26 cellular contexts compared by ENCODE assay signal in genomic region chr7:74057987-74058386, GRCh38. TPM values are rescaled to one million over a fixed set of nuclear protein-coding genes. Genes with fewer than 3 reads are reported as not detected.
"Had no signal": no experiment of that assay in that cellular context is flagged by ENCODE, and none has a peak within 500 bp of the region (broad histone marks: within the 10 kb centered on the region; RNA-seq: fewer than 3 reads in every experiment).

No MANE protein-coding gene starts in this region.

- H3K9me3 Mint-ChIP-seq: activated CD4-positive, alpha-beta memory T cell treated with anti-CD3 and anti-CD28 coated beads, Interleukin-2, amount 10 ng/mL, durations not matched to agents 7 days and 5 days; activated CD4-positive, alpha-beta T cell treated with anti-CD3 and anti-CD28 coated beads, Interleukin-2, amount 10 ng/mL, durations not matched to agents 7 days and 5 days; activated T-cell treated with anti-CD3 and anti-CD28 coated beads, Interleukin-2, amount 50 U/mL, for 4 hours; activated T-helper 17 cell treated with anti-CD3 and anti-CD28 coated beads, Interleukin-2, amount 50 U/mL, for 72 hours; natural killer cell treated with Interleukin-12 subunit alpha and Interleukin-12 subunit beta and Interleukin-15 and Interleukin-18, amount 100 ng/mL, for 72 hours; stimulated activated naive B cell treated with anti-CD40 and anti-IgM and Interleukin-4, amounts not matched to agents 10 μg/mL and 1 μg/mL and 100 μg/mL, for 72 hours; WTC11 had no signal

- H3K4me1 Mint-ChIP-seq: activated T-helper 17 cell treated with anti-CD3 and anti-CD28 coated beads, Interleukin-2, amount 50 U/mL, for 72 hours; WTC11 had no signal

- ATAC-seq: activated T-cell treated with anti-CD3 and anti-CD28 coated beads, Interleukin-2, amount 50 U/mL, for 4 hours; activated T-helper 17 cell treated with anti-CD3 and anti-CD28 coated beads, Interleukin-2, amount 50 U/mL, for 72 hours; gastroesophageal sphincter; left cardiac atrium; left ventricle myocardium superior; mucosa of descending colon; natural killer cell treated with Interleukin-12 subunit alpha and Interleukin-12 subunit beta and Interleukin-15 and Interleukin-18, amount 100 ng/mL, for 72 hours; stimulated activated naive B cell treated with anti-CD40 and anti-IgM and Interleukin-4, amounts not matched to agents 10 μg/mL and 1 μg/mL and 100 μg/mL, for 72 hours; WTC11 had no signal

- DNase-seq: activated CD4-positive, alpha-beta memory T cell treated with anti-CD3 and anti-CD28 coated beads, Interleukin-2, amount 10 ng/mL, durations not matched to agents 7 days and 5 days; activated CD4-positive, alpha-beta T cell treated with anti-CD3 and anti-CD28 coated beads for 1 hour; activated CD4-positive, alpha-beta T cell treated with anti-CD3 and anti-CD28 coated beads, Interleukin-2, amount 10 ng/mL, durations not matched to agents 7 days and 5 days; activated gamma-delta T cell treated with Interleukin-2 at 50 U/mL for 16 hours; activated naive CD4-positive, alpha-beta T cell treated with anti-CD3 and anti-CD28 coated beads, Interleukin-2, amount 50 U/mL, for 16 hours; activated T-cell treated with anti-CD3 and anti-CD28 coated beads, Interleukin-2, amount 50 U/mL, for 4 hours; amniotic stem cell; caudate nucleus; dorsolateral prefrontal cortex; effector memory CD4-positive, alpha-beta T cell; erythroblast; left cardiac atrium; left ventricle myocardium superior; stimulated activated CD4-positive, alpha-beta T cell treated with anti-CD3 and anti-CD28 coated beads, Interleukin-1b, Interleukin-23, amount 100 ng/mL, for 48 hours; stimulated activated CD4-positive, alpha-beta T cell treated with anti-CD3 and anti-CD28 coated beads, Interleukin-4, amount 100 ng/mL, for 4 hours; stimulated activated CD8-positive, alpha-beta memory T cell treated with anti-CD3 and anti-CD28 coated beads, Interleukin-4, amount 100 ng/mL, for 48 hours; stimulated activated naive B cell treated with anti-CD40 and anti-IgM and Interleukin-4, amounts not matched to agents 10 μg/mL and 1 μg/mL and 100 μg/mL, for 72 hours; T-helper 2 cell; trophoblast cell had no signal

- H3K27ac Mint-ChIP-seq: activated CD4-positive, alpha-beta memory T cell treated with anti-CD3 and anti-CD28 coated beads, Interleukin-2, amount 10 ng/mL, durations not matched to agents 7 days and 5 days; activated CD4-positive, alpha-beta T cell treated with anti-CD3 and anti-CD28 coated beads, Interleukin-2, amount 10 ng/mL, durations not matched to agents 7 days and 5 days; activated T-helper 17 cell treated with anti-CD3 and anti-CD28 coated beads, Interleukin-2, amount 50 U/mL, for 72 hours; stimulated activated naive B cell treated with anti-CD40 and anti-IgM and Interleukin-4, amounts not matched to agents 10 μg/mL and 1 μg/mL and 100 μg/mL, for 72 hours; WTC11 had no signal

- H3K36me3 Mint-ChIP-seq: natural killer cell treated with Interleukin-12 subunit alpha and Interleukin-12 subunit beta and Interleukin-15 and Interleukin-18, amount 100 ng/mL, for 72 hours; stimulated activated naive B cell treated with anti-CD40 and anti-IgM and Interleukin-4, amounts not matched to agents 10 μg/mL and 1 μg/mL and 100 μg/mL, for 72 hours; WTC11 had no signal

- H3K4me3 Mint-ChIP-seq: activated CD4-positive, alpha-beta memory T cell treated with anti-CD3 and anti-CD28 coated beads, Interleukin-2, amount 10 ng/mL, durations not matched to agents 7 days and 5 days; activated CD4-positive, alpha-beta T cell treated with anti-CD3 and anti-CD28 coated beads, Interleukin-2, amount 10 ng/mL, durations not matched to agents 7 days and 5 days; activated T-cell treated with anti-CD3 and anti-CD28 coated beads, Interleukin-2, amount 50 U/mL, for 4 hours; activated T-helper 17 cell treated with anti-CD3 and anti-CD28 coated beads, Interleukin-2, amount 50 U/mL, for 72 hours; natural killer cell treated with Interleukin-12 subunit alpha and Interleukin-12 subunit beta and Interleukin-15 and Interleukin-18, amount 100 ng/mL, for 72 hours; stimulated activated naive B cell treated with anti-CD40 and anti-IgM and Interleukin-4, amounts not matched to agents 10 μg/mL and 1 μg/mL and 100 μg/mL, for 72 hours; WTC11 had no signal

RNA-seq across cellular contexts. Expression of gene ELN, which starts 30.0 kb away (rescaled TPM):
- polyA plus RNA-seq: keratinocyte, smooth muscle cell had no signal
